Comparison of ENCODE assay signal across 8 cellular contexts in the genomic region with DNA sequence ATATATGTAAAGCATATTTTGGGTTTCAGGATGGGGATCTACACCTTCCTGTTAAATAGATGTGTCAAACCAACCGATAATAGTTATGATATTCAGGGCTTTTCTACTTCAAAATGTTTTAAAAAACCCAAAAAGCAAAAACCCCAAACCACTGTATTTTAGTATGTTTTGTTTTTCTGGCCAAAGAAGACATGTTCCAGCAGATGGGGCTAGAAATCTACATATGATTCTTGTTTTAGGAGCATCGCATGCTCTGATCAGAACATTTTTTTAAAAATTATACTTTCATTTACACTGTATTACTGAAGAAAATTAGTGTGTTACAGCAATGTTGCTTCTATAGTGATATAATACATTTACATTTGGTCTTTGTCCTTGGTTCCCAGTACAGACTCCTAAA. TPM values are rescaled to one million over a fixed set of nuclear protein-coding genes. Genes with fewer than 3 reads are reported as not detected.
A peak's percentile ranks its signal among the peaks of the same experiment; 100 is the strongest.
DNase-seq lines count a peak whose midpoint lies in the region; ATAC-seq, FAIRE-seq and TF ChIP-seq lines count a peak whose summit lies in the region.

No MANE protein-coding gene starts in this region.

- POLR2A ChIA-PET in A549 (lab: Yijun Ruan, JAX) = no interaction called here

- 85% methylated on average over 2 of the region's 2 CpGs for WGBS in A549 (ENCODE audit: missing lambda C conversion rate)
- 60 to 61% methylated on average over 2 of the region's 2 CpGs for whole genome bisulfite sequencing in lower leg skin, 2 donors

- H3K9me3 ChIP-seq in A549 (no peaks in the 10 kb centered on the region), fibroblast of lung (ENCODE audit: control insufficient read depth, insufficient read depth, low read depth, low read length) (no peaks in the 10 kb centered on the region)

- no peaks in the 10 kb centered on the region for H3K36me3 ChIP-seq in fibroblast of lung (ENCODE audit: control insufficient read depth, insufficient read depth, low read length)

- peak; percentile 27; the same call in 2 of the 3 replicates for TF ChIP-seq CTCF in A549 (IDR thresholded peaks at IDR 0.05)
- peak; percentile 46 to 50 for TF ChIP-seq CTCF in fibroblast of lung (conservative IDR thresholded peaks at IDR 0.05 in 1 of 2, IDR thresholded peaks at IDR 0.05 in 1 of 2; ENCODE audit: low read depth in 1 of 2, low read length in 2 of 2)
- TF ChIP-seq CTCF in lower leg skin (IDR thresholded peaks at IDR 0.05) = no peak
- no peak for TF ChIP-seq CTCF in nephron progenitor cell (IDR thresholded peaks at IDR 0.05)

- TF ChIP-seq EP300 in A549 (IDR thresholded peaks at IDR 0.05) (no peak), Ishikawa (IDR thresholded peaks at IDR 0.05; ENCODE audit: borderline replicate concordance) (no peak)

- H3K27ac Mint-ChIP-seq in nephron progenitor cell = no peak overlapping the region

- no peak overlapping the region for H2AFZ ChIP-seq in fibroblast of lung (ENCODE audit: low read length)

- H3K27me3 ChIP-seq in fibroblast of lung (ENCODE audit: control insufficient read depth, insufficient read depth, low read length) = no peaks in the 10 kb centered on the region

- H3K4me1 ChIP-seq in A549 (peaks cover 30% of the 10 kb centered on the region), fibroblast of lung (ENCODE audit: control insufficient read depth, extremely low read depth, insufficient read depth, low read length) (peaks cover 5% of the 10 kb centered on the region)

- H3K4me3 Mint-ChIP-seq in nephron progenitor cell = no peak overlapping the region

- H3K4me2 ChIP-seq in A549 = no peak overlapping the region
- no peak overlapping the region for H3K4me2 ChIP-seq in fibroblast of lung (ENCODE audit: extremely low read depth, insufficient read depth, low read length)

- TF ChIP-seq POLR2A in A549 (IDR thresholded peaks at IDR 0.05; ENCODE audit: low read length) (no peak), lower leg skin (IDR thresholded peaks at IDR 0.05) (no peak)

- CTCF ChIA-PET in A549 (lab: Yijun Ruan, JAX) = interaction anchor here (0.8 to 1.3 kb wide), 5 partner anchors 31 to 684 kb away, joined by 3 read pairs; no protein-coding TSS in a partner anchor

- intact Hi-C loops in lower leg skin (cut with DNase I; ENCODE audit: low total_unique reads) = no loop called here

- TF ChIP-seq RAD21 in A549 (conservative IDR thresholded peaks at IDR 0.05 in 1 of 2, IDR thresholded peaks at IDR 0.05 in 1 of 2) (peak; percentile 34 to 47; a peak in 4 of 5 replicates), Ishikawa (IDR thresholded peaks at IDR 0.05; ENCODE audit: low read depth) (peak; percentile 7; the same call in 1 of the 2 replicates)

- no peak for FAIRE-seq in A549 (lab: Jason Lieb, UNC)

- H3K4me3 ChIP-seq in A549 = no peak overlapping the region
- H3K4me3 ChIP-seq in fibroblast of lung (replicated peaks in 1 of 4; ENCODE audit: control extremely low read depth in 1 of 4, insufficient read depth in 1 of 4, low read depth in 3 of 4, low read length in 4 of 4) = no peak overlapping the region
- H3K4me3 ChIP-seq in lower leg skin (ENCODE audit: low read depth, poor library complexity, severe bottlenecking) = no peak overlapping the region

- H4K20me1 ChIP-seq in fibroblast of lung (ENCODE audit: control insufficient read depth, extremely low read depth, insufficient read depth, low read length) = no peaks in the 10 kb centered on the region

- DNase-seq in A549 (ENCODE audit: low read depth in 1 of 2, low spot score in 1 of 2) = no peak
- peak; percentile 34 to 70 for DNase-seq in fibroblast of lung (ENCODE audit: low read depth in 2 of 2)
- no peak for DNase-seq in NCI-H82 treated with DMSO at 0.1 percent for 48 hours (lab: John Stamatoyannopoulos, UW; ENCODE audit: unreplicated experiment)
- DNase-seq in lower leg skin (ENCODE audit: low spot score in 2 of 2) = no peak
- DNase-seq in nephron progenitor cell = no peak
- DNase-seq in OCI-M2 (lab: John Stamatoyannopoulos, UW; ENCODE audit: unreplicated experiment) = no peak

- H3K27ac ChIP-seq in A549 (no peak overlapping the region), fibroblast of lung (ENCODE audit: insufficient read depth, low read length) (no peak overlapping the region)

- H3K36me3 Mint-ChIP-seq in nephron progenitor cell (ENCODE audit: low read depth) = peaks cover 51% of the 10 kb centered on the region

- no peaks in the 10 kb centered on the region for H3K9me3 Mint-ChIP-seq in nephron progenitor cell

- peaks cover 31% of the 10 kb centered on the region for H3K79me2 ChIP-seq in fibroblast of lung (ENCODE audit: control insufficient read depth, insufficient read depth, low read length)

- ATAC-seq in A549 = no peak
- ATAC-seq in GM18517 (IDR thresholded peaks at IDR 0.05; ENCODE audit: unreplicated experiment) = peak; percentile 38

- peaks cover 17% of the 10 kb centered on the region for H3K4me1 Mint-ChIP-seq in nephron progenitor cell

- no peaks in the 10 kb centered on the region for H3K27me3 Mint-ChIP-seq in nephron progenitor cell (ENCODE audit: low read depth, poor library complexity)

- H3K9ac ChIP-seq in fibroblast of lung (ENCODE audit: insufficient read depth, low read length) = no peak overlapping the region

TF ChIP-seq in A549, 52 proteins besides CTCF, POLR2A, EP300 and RAD21:
- TF ChIP-seq MAZ (IDR thresholded peaks at IDR 0.05; ENCODE audit: borderline replicate concordance, low read depth, low read length) (no peak), MAFK (IDR thresholded peaks at IDR 0.05; ENCODE audit: partially characterized antibody) (no peak), RFX5 (IDR thresholded peaks at IDR 0.05) (no peak), CEBPB (IDR thresholded peaks at IDR 0.05) (no peak)
- TF ChIP-seq, protein P1, sequence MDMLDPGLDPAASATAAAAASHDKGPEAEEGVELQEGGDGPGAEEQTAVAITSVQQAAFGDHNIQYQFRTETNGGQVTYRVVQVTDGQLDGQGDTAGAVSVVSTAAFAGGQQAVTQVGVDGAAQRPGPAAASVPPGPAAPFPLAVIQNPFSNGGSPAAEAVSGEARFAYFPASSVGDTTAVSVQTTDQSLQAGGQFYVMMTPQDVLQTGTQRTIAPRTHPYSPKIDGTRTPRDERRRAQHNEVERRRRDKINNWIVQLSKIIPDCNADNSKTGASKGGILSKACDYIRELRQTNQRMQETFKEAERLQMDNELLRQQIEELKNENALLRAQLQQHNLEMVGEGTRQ (IDR thresholded peaks at IDR 0.05) = no peak

TF ChIP-seq in Ishikawa, 13 proteins besides CTCF, POLR2A, EP300 and RAD21:
- no peak for TF ChIP-seq ZBTB7A (IDR thresholded peaks at IDR 0.05; ENCODE audit: low read depth)
- no peak for TF ChIP-seq TEAD4 (IDR thresholded peaks at IDR 0.05)
- TF ChIP-seq EGR1 (IDR thresholded peaks at IDR 0.05) = no peak
- no peak for TF ChIP-seq TCF12 (IDR thresholded peaks at IDR 0.05; ENCODE audit: low read depth)

RNA-seq across cellular contexts. Expression of a gene that starts 11.0 kb away (rescaled TPM):
- polyA plus RNA-seq in A549 (2011; rRNA removed) (11.5 and 13.1 TPM in 2 replicates), A549 (2017; fragmentation: RNase III; extraction: RNeasy Plus Mini Kit Qiagen cat#74134 plus additional on column Dnase treatment) (11.7 to 12.5 TPM (median 11.7 TPM) in 3 replicates), fibroblast of lung (21.1 and 21.5 TPM in 2 replicates)
- 4.3 and 5.0 TPM in 2 replicates for polyA plus RNA-seq in A549 (2012; cell fraction: cytosol; rRNA removed)
- 1.8 and 3.0 TPM in 2 replicates for polyA plus RNA-seq in A549 (2012; cell fraction: nucleus; rRNA removed)
- 6.4 and 7.0 TPM in 2 replicates for polyA minus RNA-seq in A549 (2011; rRNA and poly(A)+ RNA removed)
- total RNA-seq in fibroblast of lung (50.6 and 58.3 TPM in 2 replicates), lower leg skin (10 to 100 TPM; 11.7 to 21.7 (median 16.6) TPM)
- polyA plus RNA-seq in fibroblast of lung (2012) = 19.7 and 20.8 TPM in 2 replicates
- 5.3 and 6.4 TPM in 2 replicates for polyA minus RNA-seq in fibroblast of lung (ENCODE audit: low replicate concordance)

RNA-seq across cellular contexts. Expression of a gene that starts 49.6 kb away (rescaled TPM):
- polyA plus RNA-seq in A549 (2011; rRNA removed) (15.3 and 17.3 TPM in 2 replicates), A549 (2017; fragmentation: RNase III; extraction: RNeasy Plus Mini Kit Qiagen cat#74134 plus additional on column Dnase treatment) (10.8 to 12.0 TPM (median 11.4 TPM) in 3 replicates), fibroblast of lung (20.1 and 27.4 TPM in 2 replicates)
- polyA plus RNA-seq in A549 (2012; cell fraction: cytosol; rRNA removed) = 12.5 and 15.3 TPM in 2 replicates
- 6.9 and 7.4 TPM in 2 replicates for polyA plus RNA-seq in A549 (2012; cell fraction: nucleus; rRNA removed)
- 21.6 and 23.6 TPM in 2 replicates for polyA minus RNA-seq in A549 (2011; rRNA and poly(A)+ RNA removed)
- total RNA-seq in fibroblast of lung (9.8 and 12.2 TPM in 2 replicates), lower leg skin (10 to 100 TPM; 10.9 to 12.3 (median 11.3) TPM)
- 12.4 and 16.4 TPM in 2 replicates for polyA plus RNA-seq in fibroblast of lung (2012)
- polyA minus RNA-seq in fibroblast of lung (ENCODE audit: low replicate concordance) = 13.9 and 23.7 TPM in 2 replicates

RNA-seq across cellular contexts. Expression of a gene that starts 52.9 kb away (rescaled TPM):
- polyA plus RNA-seq in A549 (2011; rRNA removed) = 0.53 and 0.61 TPM in 2 replicates
- polyA plus RNA-seq in A549 (2012; cell fraction: cytosol; rRNA removed) = 0.03 and 0.04 TPM in 2 replicates
- polyA plus RNA-seq in A549 (2012; cell fraction: nucleus; rRNA removed) = 0.01 TPM in 1 of 2 replicates, not detected in the other
- 0.05 to 0.09 TPM (median 0.07 TPM) in 3 replicates for polyA plus RNA-seq in A549 (2017; fragmentation: RNase III; extraction: RNeasy Plus Mini Kit Qiagen cat#74134 plus additional on column Dnase treatment)
- 0.39 and 1.1 TPM in 2 replicates for polyA minus RNA-seq in A549 (2011; rRNA and poly(A)+ RNA removed)
- 0.77 and 0.83 TPM in 2 replicates for total RNA-seq in fibroblast of lung
- 0.36 and 0.76 TPM in 2 replicates for polyA plus RNA-seq in fibroblast of lung
- polyA plus RNA-seq in fibroblast of lung (2012) = 0.43 and 0.55 TPM in 2 replicates
- not detected in 2 replicates for polyA minus RNA-seq in fibroblast of lung (ENCODE audit: low replicate concordance)
- 1 to 10 TPM in 2 of 4 donors, under 1 TPM in 1, not detected in 1; 0.22 to 1.1 (median 1.1) TPM for total RNA-seq in lower leg skin

Comparison
In these comparisons a context has a peak if more than half of its experiments do, and no peak if none do; other contexts are left out.
1. DNase-seq: peak in fibroblast of lung (2 of 2); none in A549 (0 of 2), NCI-H82 treated with DMSO at 0.1 percent for 48 hours (single experiment), lower leg skin (0 of 2), nephron progenitor cell (single experiment) and OCI-M2 (single experiment).
2. CTCF ChIP-seq: peak in A549 (single experiment) and fibroblast of lung (2 of 2); none in lower leg skin (0 of 3) and nephron progenitor cell (single experiment).